18 cellular contexts compared by ENCODE assay signal in the genomic region with DNA sequence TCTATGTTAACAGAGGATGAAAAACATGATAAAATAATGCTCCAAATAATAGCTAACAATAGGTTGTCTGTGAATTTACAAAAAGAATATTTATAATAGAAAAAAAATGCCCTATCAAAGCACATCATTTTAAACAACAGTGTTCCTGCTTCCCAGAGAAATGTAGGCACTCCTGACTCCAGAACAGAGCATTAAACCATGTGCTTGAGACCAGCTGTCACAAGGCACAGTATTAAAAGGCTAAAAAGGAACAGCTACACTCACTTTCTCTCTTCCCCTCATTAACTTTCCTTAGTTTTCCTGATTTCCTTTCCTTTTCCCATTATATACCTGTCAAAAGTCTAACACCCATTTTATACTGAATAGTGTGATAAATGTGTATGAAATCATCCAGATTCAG. TPM values are rescaled to one million over a fixed set of nuclear protein-coding genes. Genes with fewer than 3 reads are reported as not detected.
"Had no signal": no experiment of that assay in that cellular context is flagged by ENCODE, and none has a peak within 500 bp of the region (broad histone marks: within the 10 kb centered on the region; RNA-seq: fewer than 3 reads in every experiment).

No MANE protein-coding gene starts in this region.

- H3K27me3 ChIP-seq: body of pancreas, tibial nerve, vagina had no signal

- H3K27ac ChIP-seq: body of pancreas, vagina, VCaP had no signal

- H3K9me3 ChIP-seq: body of pancreas, mucosa of descending colon, tibial nerve, vagina had no signal

- H3K4me3 Mint-ChIP-seq: activated CD4-positive, alpha-beta T cell treated with anti-CD3 and anti-CD28 coated beads for 36 hours; activated T-helper 17 cell treated with anti-CD3 and anti-CD28 coated beads, Interleukin-2, amount 50 U/mL, for 72 hours; nephron progenitor cell had no signal

- H3K4me3 ChIP-seq: body of pancreas, mucosa of descending colon, tibial nerve, vagina had no signal

- H3K4me1 ChIP-seq: body of pancreas, tibial nerve, vagina had no signal

- H3K9me3 Mint-ChIP-seq: activated T-helper 17 cell treated with anti-CD3 and anti-CD28 coated beads, Interleukin-2, amount 50 U/mL, for 72 hours; nephron progenitor cell had no signal

- H3K36me3 ChIP-seq: tibial nerve, vagina had no signal

- H3K27me3 Mint-ChIP-seq: activated CD4-positive, alpha-beta T cell treated with anti-CD3 and anti-CD28 coated beads for 36 hours; activated T-helper 17 cell treated with anti-CD3 and anti-CD28 coated beads, Interleukin-2, amount 50 U/mL, for 72 hours had no signal

- DNase-seq: activated CD4-positive, alpha-beta T cell treated with anti-CD3 and anti-CD28 coated beads for 36 hours; activated naive CD4-positive, alpha-beta T cell treated with anti-CD3 and anti-CD28 coated beads, Interleukin-2, amount 50 U/mL, for 16 hours; amniotic stem cell; body of pancreas; effector memory CD4-positive, alpha-beta T cell; hippocampal formation; kidney glomerular epithelial cell; mammary epithelial cell; mucosa of descending colon; nephron progenitor cell; stimulated activated CD4-positive, alpha-beta T cell treated with anti-CD3 and anti-CD28 coated beads, Interleukin-4, amount 100 ng/mL, for 1 hour; stimulated activated CD8-positive, alpha-beta memory T cell treated with anti-CD3 and anti-CD28 coated beads, Interleukin-4, amount 100 ng/mL, for 48 hours; T-helper 1 cell had no signal

- H3K27ac Mint-ChIP-seq: activated CD4-positive, alpha-beta T cell treated with anti-CD3 and anti-CD28 coated beads for 36 hours; activated T-helper 17 cell treated with anti-CD3 and anti-CD28 coated beads, Interleukin-2, amount 50 U/mL, for 72 hours had no signal

- ATAC-seq: activated CD4-positive, alpha-beta T cell treated with anti-CD3 and anti-CD28 coated beads for 36 hours; activated T-helper 17 cell treated with anti-CD3 and anti-CD28 coated beads, Interleukin-2, amount 50 U/mL, for 72 hours; body of pancreas; mucosa of descending colon had no signal

RNA-seq across cellular contexts. Expression of a gene that starts 10.9 kb away (rescaled TPM):
- total RNA-seq: osteocyte had no signal
